Comparison of ENCODE assay signal across 15 cellular contexts in the genomic region with DNA sequence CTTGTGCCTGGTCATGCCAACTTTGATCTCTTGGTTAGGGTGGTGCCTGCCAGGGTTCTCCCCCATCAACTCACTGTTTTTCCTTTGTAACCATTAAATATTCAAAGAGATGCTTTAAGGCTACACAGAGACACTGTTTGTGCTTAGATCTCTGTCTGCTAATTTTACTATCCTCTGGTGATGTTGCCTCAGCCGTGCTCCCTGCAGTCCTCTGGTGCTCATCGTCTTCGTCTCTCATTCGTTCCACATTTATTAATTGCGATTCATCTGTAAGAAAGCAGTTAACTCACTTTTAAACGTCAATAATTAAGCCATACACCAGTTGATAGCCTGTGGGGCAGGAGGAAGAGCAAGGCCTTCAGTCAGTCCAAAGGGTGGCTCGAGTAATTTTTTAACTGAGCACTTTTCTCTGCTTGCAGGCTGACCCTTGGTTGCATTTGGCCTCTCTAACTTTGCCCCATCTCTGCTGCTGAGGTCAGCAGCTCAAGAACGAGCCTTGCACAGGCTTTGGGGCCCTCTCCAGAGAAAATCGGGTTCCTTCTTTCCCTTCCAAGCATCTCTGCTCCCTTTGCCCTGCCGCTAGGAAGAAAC.
"Had no signal": no experiment of that assay in that cellular context is flagged by ENCODE, and none has a peak within 500 bp of the region (broad histone marks: within the 10 kb centered on the region; RNA-seq: fewer than 3 reads in every experiment).

No MANE protein-coding gene starts in this region.

- H3K27me3 ChIP-seq: breast epithelium had no signal

- H3K4me1 ChIP-seq: breast epithelium, spleen had no signal

- H3K4me3 ChIP-seq: breast epithelium, spleen, thoracic aorta had no signal

- H3K9me3 ChIP-seq: breast epithelium, spleen, thoracic aorta had no signal

- DNase-seq: activated CD4-positive, alpha-beta T cell treated with anti-CD3 and anti-CD28 coated beads for 1 hour; activated CD8-positive, alpha-beta memory T cell treated with anti-CD3 and anti-CD28 coated beads for 24 hours; activated CD8-positive, alpha-beta memory T cell treated with anti-CD3 and anti-CD28 coated beads, Interleukin-2, amount 50 U/mL, for 48 hours; activated effector memory CD4-positive, alpha-beta T cell treated with Interleukin-2 at 50 U/mL for 16 hours; activated naive CD4-positive, alpha-beta T cell treated with anti-CD3 and anti-CD28 coated beads, Interleukin-2, amount 50 U/mL, for 16 hours; activated T-cell treated with anti-CD3 and anti-CD28 coated beads, Interleukin-2, amount 50 U/mL, for 48 hours; cerebellar nuclear complex; cortex of kidney; erythroblast; spleen; stimulated activated CD4-positive, alpha-beta T cell treated with anti-CD3 and anti-CD28 coated beads, Interleukin-4, amount 100 ng/mL, for 4 hours; WERI-Rb-1 had no signal

- H3K36me3 ChIP-seq: breast epithelium, spleen, thoracic aorta, WERI-Rb-1 had no signal

- ATAC-seq: stimulated activated memory B cell treated with anti-CD40 and anti-IgM and Interleukin-4, amounts not matched to agents 10 μg/mL and 1 μg/mL and 100 μg/mL, for 72 hours had no signal

- H3K27ac ChIP-seq: breast epithelium, spleen, thoracic aorta, WERI-Rb-1 had no signal
